23 cellular contexts compared by ENCODE assay signal in the genomic region with DNA sequence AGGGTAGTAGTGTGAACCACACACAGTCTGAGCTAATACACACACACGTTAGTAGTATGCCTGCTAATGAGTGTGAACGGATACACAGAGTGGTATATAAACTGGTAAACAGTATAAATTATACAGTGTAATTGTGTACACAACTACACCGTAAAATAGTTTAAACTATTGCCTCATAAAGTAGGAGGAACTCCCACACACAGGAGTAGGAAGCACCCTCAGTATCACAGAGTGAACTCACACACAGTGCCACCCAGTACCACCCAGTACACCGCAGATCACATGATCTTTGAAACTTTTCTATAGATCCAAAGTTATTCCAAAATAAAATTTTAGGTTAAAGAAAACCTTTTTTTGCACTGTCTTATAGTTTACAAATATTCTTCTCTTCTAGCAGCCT.
"Had no signal": no experiment of that assay in that cellular context is flagged by ENCODE, and none has a peak within 500 bp of the region (broad histone marks: within the 10 kb centered on the region; RNA-seq: fewer than 3 reads in every experiment).

No MANE protein-coding gene starts in this region.

- H3K9me3 ChIP-seq: SJSA1 had no signal

- ATAC-seq: SK-N-SH treated with all-trans-retinoic acid at 6 μM for 48 hours, T-helper 17 cell had no signal

- DNase-seq: activated CD4-positive, alpha-beta T cell treated with anti-CD3 and anti-CD28 coated beads, Interleukin-2, amount 50 U/mL, for 48 hours; activated CD4-positive, CD25-positive, alpha-beta regulatory T cell; activated T-cell treated with anti-CD3 and anti-CD28 coated beads for 4 hours; activated T-cell treated with anti-CD3 and anti-CD28 coated beads, Interleukin-2, amount 50 U/mL, for 48 hours; brain microvascular endothelial cell; KG1; NCI-H1092; NCI-H1417; NCI-H1930; NCI-H2171; NCI-H226; NCI-H526; NCI-H774; SHP77; SW 1271; T-helper 17 cell had no signal

- H3K4me3 Mint-ChIP-seq: IgD-negative memory B cell, T-helper 17 cell had no signal

- H3K27me3 Mint-ChIP-seq: IgD-negative memory B cell, T-helper 17 cell had no signal

- FAIRE-seq: RCC 7860 had no signal

- H3K36me3 ChIP-seq: brain microvascular endothelial cell, cardiac muscle cell, SJSA1 had no signal

- H3K36me3 Mint-ChIP-seq: activated naive CD4-positive, alpha-beta T cell treated with anti-CD3 and anti-CD28 coated beads, Interleukin-2, amount 50 U/mL, for 72 hours; IgD-negative memory B cell had no signal

- H3K4me1 ChIP-seq: SJSA1 had no signal

- H3K4me3 ChIP-seq: cardiac muscle cell, SJSA1 had no signal

- H3K4me1 Mint-ChIP-seq: IgD-negative memory B cell, T-helper 17 cell had no signal

- H3K27ac Mint-ChIP-seq: activated naive CD4-positive, alpha-beta T cell treated with anti-CD3 and anti-CD28 coated beads, Interleukin-2, amount 50 U/mL, for 72 hours; IgD-negative memory B cell; T-helper 17 cell had no signal

- H3K27ac ChIP-seq: brain microvascular endothelial cell, cardiac muscle cell, SJSA1, VCaP had no signal

- H3K27me3 ChIP-seq: brain microvascular endothelial cell, cardiac muscle cell, SJSA1 had no signal
